In the genomic region with DNA sequence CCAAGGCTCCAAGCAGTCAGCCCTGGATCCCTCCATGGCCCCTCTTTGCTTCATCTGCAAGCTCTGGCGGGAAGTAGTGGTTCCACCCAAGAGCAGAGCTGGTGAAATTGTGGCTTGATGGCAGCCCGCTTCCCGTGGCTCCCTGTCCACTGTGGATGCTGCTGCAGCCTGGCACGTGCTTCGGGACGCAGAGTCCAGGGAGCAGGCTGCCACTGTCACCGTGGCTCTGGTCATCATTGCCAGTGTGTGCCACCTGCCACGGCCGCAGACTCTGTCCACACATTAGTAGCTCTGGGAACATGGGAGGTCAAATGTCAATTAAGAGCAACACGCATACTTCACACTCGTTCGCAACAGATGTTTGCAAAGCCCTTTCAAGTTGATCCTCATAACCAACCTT, we compare ENCODE assay signal across 34 cellular contexts. TPM values are rescaled to one million over a fixed set of nuclear protein-coding genes. Genes with fewer than 3 reads are reported as not detected.
"Had no signal": no experiment of that assay in that cellular context is flagged by ENCODE, and none has a peak within 500 bp of the region (broad histone marks: within the 10 kb centered on the region; RNA-seq: fewer than 3 reads in every experiment).

No MANE protein-coding gene starts in this region.

- H3K9ac ChIP-seq: parathyroid adenoma had no signal

- H3K9me3 Mint-ChIP-seq: naive thymus-derived CD4-positive, alpha-beta T cell; natural killer cell; nephron; stimulated activated memory B cell treated with anti-CD40 and anti-IgM and Interleukin-4, amounts not matched to agents 10 μg/mL and 1 μg/mL and 100 μg/mL, for 72 hours; stimulated activated naive CD8-positive, alpha-beta T cell treated with anti-CD3 and anti-CD28 coated beads, Interleukin-15, amount 100 ng/mL, for 72 hours; type B pancreatic cell had no signal

- H3K27me3 ChIP-seq: ovary, right lobe of liver, testis, transverse colon, upper lobe of right lung, uterus had no signal

- H3K27ac ChIP-seq: ovary, parathyroid adenoma, psoas muscle, right lobe of liver, skin epidermis, spleen, suprapubic skin, testis, tibial artery, transverse colon, upper lobe of right lung, uterus had no signal

- DNase-seq: naive thymus-derived CD4-positive, alpha-beta T cell; natural killer cell; occipital lobe; ovary; right cardiac atrium; right lobe of liver; spleen; stimulated activated CD4-positive, alpha-beta T cell treated with anti-CD3 and anti-CD28 coated beads, Interleukin-12 subunit alpha, Interleukin-12 subunit beta, amount 100 ng/mL, for 4 hours; stimulated activated CD4-positive, alpha-beta T cell treated with anti-CD3 and anti-CD28 coated beads, Interleukin-1b, Interleukin-23, amount 100 ng/mL, for 48 hours; stimulated activated CD4-positive, alpha-beta T cell treated with anti-CD3 and anti-CD28 coated beads, Interleukin-4, amount 100 ng/mL, for 1 hour; stimulated activated CD4-positive, alpha-beta T cell treated with anti-CD3 and anti-CD28 coated beads, Interleukin-4, amount 100 ng/mL, for 4 hours; stimulated activated CD8-positive, alpha-beta memory T cell treated with anti-CD3 and anti-CD28 coated beads, Interleukin-4, amount 100 ng/mL, for 48 hours; stimulated activated naive CD4-positive, alpha-beta T cell; stimulated activated naive CD8-positive, alpha-beta T cell treated with anti-CD3 and anti-CD28 coated beads, Interleukin-15, amount 100 ng/mL, for 72 hours; stimulated activated naive CD8-positive, alpha-beta T cell treated with anti-CD3 and anti-CD28 coated beads, Interleukin-15, Interleukin-2, amounts not matched to agents 100 U/mL and 50 U/mL, for 24 hours; substantia nigra; testis; tibial artery; transverse colon; upper lobe of right lung; uterus had no signal

- H3K4me3 ChIP-seq: ovary, psoas muscle, right lobe of liver, skin epidermis, smooth muscle cell, spleen, suprapubic skin, testis, tibial artery, transverse colon, upper lobe of right lung, uterus had no signal

- H3K27ac Mint-ChIP-seq: naive thymus-derived CD4-positive, alpha-beta T cell; natural killer cell; nephron; progenitor cell of endocrine pancreas; stimulated activated memory B cell treated with anti-CD40 and anti-IgM and Interleukin-4, amounts not matched to agents 10 μg/mL and 1 μg/mL and 100 μg/mL, for 72 hours; stimulated activated naive CD8-positive, alpha-beta T cell treated with anti-CD3 and anti-CD28 coated beads, Interleukin-15, amount 100 ng/mL, for 72 hours; type B pancreatic cell had no signal

- H3K4me2 ChIP-seq: smooth muscle cell had no signal

- H3K79me2 ChIP-seq: parathyroid adenoma had no signal

- H3K36me3 Mint-ChIP-seq: naive thymus-derived CD4-positive, alpha-beta T cell; natural killer cell; stimulated activated memory B cell treated with anti-CD40 and anti-IgM and Interleukin-4, amounts not matched to agents 10 μg/mL and 1 μg/mL and 100 μg/mL, for 72 hours; type B pancreatic cell had no signal

- H3K36me3 ChIP-seq: ovary, right lobe of liver, spleen, suprapubic skin, tibial artery, transverse colon, upper lobe of right lung, uterus had no signal

- H3K4me1 Mint-ChIP-seq: natural killer cell; nephron; stimulated activated memory B cell treated with anti-CD40 and anti-IgM and Interleukin-4, amounts not matched to agents 10 μg/mL and 1 μg/mL and 100 μg/mL, for 72 hours had no signal

- H2AFZ ChIP-seq: parathyroid adenoma had no signal

- H3K4me3 Mint-ChIP-seq: naive thymus-derived CD4-positive, alpha-beta T cell; natural killer cell; nephron; stimulated activated memory B cell treated with anti-CD40 and anti-IgM and Interleukin-4, amounts not matched to agents 10 μg/mL and 1 μg/mL and 100 μg/mL, for 72 hours; stimulated activated naive CD8-positive, alpha-beta T cell treated with anti-CD3 and anti-CD28 coated beads, Interleukin-15, amount 100 ng/mL, for 72 hours; type B pancreatic cell had no signal

- H3K4me1 ChIP-seq: parathyroid adenoma, psoas muscle, right lobe of liver, suprapubic skin, testis, upper lobe of right lung, uterus had no signal

- ATAC-seq: naive thymus-derived CD4-positive, alpha-beta T cell; natural killer cell; psoas muscle; right cardiac atrium; right lobe of liver; stimulated activated memory B cell treated with anti-CD40 and anti-IgM and Interleukin-4, amounts not matched to agents 10 μg/mL and 1 μg/mL and 100 μg/mL, for 72 hours; stimulated activated naive CD8-positive, alpha-beta T cell treated with anti-CD3 and anti-CD28 coated beads, Interleukin-15, amount 100 ng/mL, for 72 hours; stimulated activated naive CD8-positive, alpha-beta T cell treated with anti-CD3 and anti-CD28 coated beads, Interleukin-15, Interleukin-2, amounts not matched to agents 100 U/mL and 50 U/mL, for 24 hours; upper lobe of right lung had no signal

- H3K9me3 ChIP-seq: ovary, psoas muscle, right lobe of liver, spleen, suprapubic skin, testis, tibial artery, transverse colon, upper lobe of right lung, uterus had no signal

RNA-seq across cellular contexts. Expression of a gene that starts 40.8 kb away (rescaled TPM):
- total RNA-seq: natural killer cell, occipital lobe, osteoblast, progenitor cell of endocrine pancreas, renal cortical epithelial cell, right lobe of liver, smooth muscle cell, suprapubic skin, transverse colon, upper lobe of right lung, urinary bladder had no signal
- polyA plus RNA-seq: neural cell, right cardiac atrium, smooth muscle cell had no signal

RNA-seq across cellular contexts. Expression of a gene that starts 43.0 kb away (rescaled TPM):
- total RNA-seq: natural killer cell, osteoblast, psoas muscle, renal cortical epithelial cell, right cardiac atrium, right lobe of liver, spleen, upper lobe of right lung, uterus had no signal
- polyA plus RNA-seq: naive thymus-derived CD4-positive, alpha-beta T cell; neural cell; ovary; psoas muscle; right cardiac atrium; spleen; urinary bladder had no signal
